ENCODE assay signal across 8 cellular contexts in the genomic region with DNA sequence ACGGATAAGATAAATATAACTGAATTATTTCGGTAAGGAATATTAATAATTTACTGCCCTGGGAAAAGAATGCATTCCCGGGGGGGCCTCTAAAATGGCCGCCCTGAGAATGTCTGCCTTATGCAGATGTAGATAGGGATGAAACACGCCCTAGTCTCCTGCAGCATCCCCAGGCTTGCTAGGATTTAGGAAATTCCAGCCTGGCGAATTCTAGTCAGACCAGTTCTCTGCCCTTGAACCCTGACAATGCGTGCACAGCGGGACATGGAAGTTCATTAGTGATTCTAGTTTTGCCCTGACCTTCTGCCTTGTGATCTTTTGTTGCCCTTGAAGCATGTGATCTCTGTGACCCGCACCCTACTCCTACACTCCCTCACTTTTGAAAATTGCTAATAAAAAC. TPM values are rescaled to one million over a fixed set of nuclear protein-coding genes. Genes with fewer than 3 reads are reported as not detected.
"Had no signal": no experiment of that assay in that cellular context is flagged by ENCODE, and none has a peak within 500 bp of the region (broad histone marks: within the 10 kb centered on the region; RNA-seq: fewer than 3 reads in every experiment).

No MANE protein-coding gene starts in this region.

RNA-seq across cellular contexts. Expression of a gene that starts 11.1 kb away (rescaled TPM):
- total RNA-seq: LHCN-M2, MCF 10A, NCI-H460, OCI-LY7, PC-9, RPMI7951, SJCRH30, SK-MEL-5 had no signal

RNA-seq across cellular contexts. Expression of a gene that starts 39.4 kb away (rescaled TPM):
- total RNA-seq: LHCN-M2, MCF 10A, NCI-H460, OCI-LY7, PC-9, RPMI7951, SJCRH30, SK-MEL-5 had no signal
